In genomic region chrX:39162322-39162721, GRCh38 we compare ENCODE assay signal across 1 cellular context.
TF ChIP-seq lines count a peak whose summit lies in the region.

No MANE protein-coding gene starts in this region.

TF ChIP-seq in HepG2, 621 proteins besides CTCF, POLR2A, EP300 and RAD21 (continued from another document):
- TF ChIP-seq, protein P1, sequence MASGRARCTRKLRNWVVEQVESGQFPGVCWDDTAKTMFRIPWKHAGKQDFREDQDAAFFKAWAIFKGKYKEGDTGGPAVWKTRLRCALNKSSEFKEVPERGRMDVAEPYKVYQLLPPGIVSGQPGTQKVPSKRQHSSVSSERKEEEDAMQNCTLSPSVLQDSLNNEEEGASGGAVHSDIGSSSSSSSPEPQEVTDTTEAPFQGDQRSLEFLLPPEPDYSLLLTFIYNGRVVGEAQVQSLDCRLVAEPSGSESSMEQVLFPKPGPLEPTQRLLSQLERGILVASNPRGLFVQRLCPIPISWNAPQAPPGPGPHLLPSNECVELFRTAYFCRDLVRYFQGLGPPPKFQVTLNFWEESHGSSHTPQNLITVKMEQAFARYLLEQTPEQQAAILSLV (CRISPR knock-in tag; IDR thresholded peaks at IDR 0.05; ENCODE audit: borderline replicate concordance): no peak
